8 cellular contexts compared by ENCODE assay signal in the genomic region with DNA sequence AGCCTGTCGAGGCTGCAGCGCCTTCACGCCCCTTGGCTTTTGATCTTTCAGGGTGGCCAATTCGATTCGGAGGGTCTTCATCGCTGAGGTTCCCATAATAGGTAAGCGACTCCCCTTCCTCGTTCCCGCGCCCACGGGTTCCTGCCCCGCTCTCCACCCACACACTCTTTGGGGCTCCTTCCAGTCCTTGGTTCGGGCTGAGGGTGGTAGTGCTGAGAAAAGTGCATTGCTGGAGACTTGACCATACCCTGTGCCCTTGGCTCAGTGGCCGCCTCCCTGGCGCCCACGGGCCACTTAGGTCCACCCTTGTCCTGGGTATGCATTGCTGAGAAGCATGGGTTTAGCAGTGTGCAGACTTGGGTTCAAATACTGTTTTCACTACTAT. TPM values are rescaled to one million over a fixed set of nuclear protein-coding genes. Genes with fewer than 3 reads are reported as not detected.
DNase-seq lines count a peak whose midpoint lies in the region; ATAC-seq, FAIRE-seq and TF ChIP-seq lines count a peak whose summit lies in the region.

No MANE protein-coding gene starts in this region.

- H4K5ac ChIP-seq in IMR-90 (ENCODE audit: low read depth, low read length) = peak overlapping the region; percentile 44

- dilution Hi-C loops in IMR-90 (cut with HindIII; ENCODE audit: low sequenced_read_pairs, unreplicated experiment) = no loop called here

- H3K18ac ChIP-seq in IMR-90 (ENCODE audit: low read depth, low read length) = no peak overlapping the region

- no peak overlapping the region for H2BK15ac ChIP-seq in IMR-90 (ENCODE audit: low read depth, low read length)

- no peak overlapping the region for H2BK120ac ChIP-seq in IMR-90 (ENCODE audit: low read depth, low read length)

- H3K4me3 ChIP-seq in IMR-90 (ENCODE audit: insufficient read depth, low read depth, low read length) (peak overlapping the region; percentile 81), bronchial epithelial cell (ENCODE audit: low read depth, low read length) (peak overlapping the region; percentile 67), mesodermal cell (ENCODE audit: extremely low read depth, insufficient read depth, low read length, poor library complexity, severe bottlenecking) (peak overlapping the region; percentile 78)

- peak overlapping the region; percentile 98 for H3K9ac ChIP-seq in IMR-90 (ENCODE audit: low read depth, low read length)

- H3K27ac ChIP-seq in IMR-90 (ENCODE audit: insufficient read depth, low read length) = peak overlapping the region; percentile 64
- H3K27ac ChIP-seq in mesodermal cell (ENCODE audit: low read depth, low read length, severe bottlenecking) = peak overlapping the region; percentile 23

- H3K4ac ChIP-seq in IMR-90 (ENCODE audit: low read depth, low read length) = peak overlapping the region; percentile 78

- H3K27me3 ChIP-seq in IMR-90 (ENCODE audit: control insufficient read depth, insufficient read depth, low read length) (no peaks in the 10 kb centered on the region), bronchial epithelial cell (ENCODE audit: control insufficient read depth, insufficient read depth, low read length) (no peaks in the 10 kb centered on the region)

- H4K91ac ChIP-seq in IMR-90 (ENCODE audit: insufficient read depth, low read depth, low read length) = peak overlapping the region; percentile 23; the same call in 1 of the 2 replicates

- FAIRE-seq in bronchial epithelial cell (lab: Jason Lieb, UNC) = no peak
- FAIRE-seq in RCC 7860 (lab: Jason Lieb, UNC) = no peak

- H3K9me3 Mint-ChIP-seq in Calu3 (ENCODE audit: low read depth, unreplicated experiment) = no peaks in the 10 kb centered on the region

- H2AFZ ChIP-seq in IMR-90 (replicated peaks; ENCODE audit: low read length, poor library complexity) = peak overlapping the region; percentile 95

- peaks cover 39% of the 10 kb centered on the region for H3K36me3 ChIP-seq in IMR-90 (ENCODE audit: control insufficient read depth, insufficient read depth, low read length)
- H3K36me3 ChIP-seq in bronchial epithelial cell (ENCODE audit: control insufficient read depth, insufficient read depth, low read length) = peaks cover 26% of the 10 kb centered on the region
- peaks cover 72% of the 10 kb centered on the region for H3K36me3 ChIP-seq in mesodermal cell (ENCODE audit: control insufficient read depth, insufficient read depth, low read length)

- peaks cover 15% of the 10 kb centered on the region for H3K4me1 Mint-ChIP-seq in Calu3 (ENCODE audit: low read depth, unreplicated experiment)

- H3K9me3 ChIP-seq in IMR-90 (ENCODE audit: control insufficient read depth, insufficient read depth, low read length) = no peaks in the 10 kb centered on the region
- no peaks in the 10 kb centered on the region for H3K9me3 ChIP-seq in mesodermal cell (ENCODE audit: control insufficient read depth, low read length)

- peak overlapping the region; percentile 4 for H2BK5ac ChIP-seq in IMR-90 (ENCODE audit: low read depth, low read length, poor library complexity, severe bottlenecking)

- H3K79me1 ChIP-seq in IMR-90 (ENCODE audit: low read depth in 1 of 2, low read length in 2 of 2) = peaks cover 13 to 39% of the 10 kb centered on the region in 2 experiments

- H3K27ac Mint-ChIP-seq in Calu3 (ENCODE audit: unreplicated experiment) = peak overlapping the region; percentile 68

- BruUV-seq in Calu3 (replicated peaks; lab: Mats Ljungman, UMichigan) (no TSS peak), IMR-90 (replicated peaks; lab: Mats Ljungman, UMichigan) (no TSS peak)

- H3K56ac ChIP-seq in IMR-90 (ENCODE audit: extremely low read depth, insufficient read depth, low read length) = peak overlapping the region; percentile 54

- intact Hi-C loops in Calu3 (cut with micrococcal nuclease; ENCODE audit: unreplicated experiment) = no loop called here
- intact Hi-C loops in IMR-90 (cut with micrococcal nuclease) = loop anchor here (1.0 kb wide), 1 partner anchor 56 kb away; no protein-coding TSS in a partner anchor

- DNase-seq in Calu3 (no peak), IMR-90 (no peak), bronchial epithelial cell (ENCODE audit: low read depth) (no peak), SIG-M5 (lab: John Stamatoyannopoulos, UW) (no peak), RCC 7860 (ENCODE audit: low spot score) (no peak), NCI-H146 (lab: John Stamatoyannopoulos, UW) (no peak)

- TF ChIP-seq POLR2A in IMR-90 (IDR thresholded peaks at IDR 0.05; ENCODE audit: low read depth, low read length) = no peak

- POLR2A ChIA-PET in IMR-90 (lab: Charles Lee; ENCODE audit: unreplicated experiment) = no interaction called here

- no CpG with 5 or more reads among the region's 16 CpGs for WGBS in IMR-90 (ENCODE audit: extremely low coverage in 2 of 2, insufficient read length in 1 of 2), 2 experiments
- 2% methylated on average over 12 to 15 of the region's 16 CpGs for WGBS in mesodermal cell (ENCODE audit: insufficient coverage in 2 of 2), 2 experiments

- TF ChIP-seq CTCF in Calu3 (IDR thresholded peaks at IDR 0.05; ENCODE audit: unreplicated experiment) (no peak), IMR-90 (conservative IDR thresholded peaks at IDR 0.05; ENCODE audit: low read depth, low read length) (no peak), bronchial epithelial cell (IDR thresholded peaks at IDR 0.05; ENCODE audit: insufficient read depth, low read length, severe bottlenecking) (no peak)

- no peak overlapping the region for H2BK20ac ChIP-seq in IMR-90 (ENCODE audit: low read depth, low read length)

- H2AK9ac ChIP-seq in IMR-90 (replicated peaks; ENCODE audit: low read depth, low read length, poor library complexity) = peak overlapping the region; percentile 93

- CTCF ChIA-PET in Calu3 (lab: Charles Lee) (interaction anchor here (0.5 to 1.6 kb wide), 6 partner anchors 8 to 233 kb away, joined by 3 to 12 read pairs (median 4); a partner anchor contains a TSS), IMR-90 (lab: Yijun Ruan, JAX) (interaction anchor here (0.5 to 1.2 kb wide), 5 partner anchors 10 to 168 kb away, joined by 3 to 6 read pairs (median 4); a partner anchor contains a TSS)

- no peaks in the 10 kb centered on the region for H3K27me3 Mint-ChIP-seq in Calu3 (ENCODE audit: unreplicated experiment)

- H4K20me1 ChIP-seq in IMR-90 (ENCODE audit: insufficient read depth, low read length) = peaks cover 9% of the 10 kb centered on the region; the same call in 1 of the 2 replicates

- no peak for TF ChIP-seq RAD21 in IMR-90 (IDR thresholded peaks at IDR 0.05; ENCODE audit: low read length)

- in situ Hi-C loops in IMR-90 (cut with MboI; ENCODE audit: low sequenced_read_pairs) = no loop called here

- peak overlapping the region; percentile 79 for H3K4me3 Mint-ChIP-seq in Calu3 (ENCODE audit: low read depth, unreplicated experiment)

- H3K36me3 Mint-ChIP-seq in Calu3 (ENCODE audit: insufficient read depth, unreplicated experiment) = peaks cover 38% of the 10 kb centered on the region

- peak overlapping the region; percentile 76; the same call in 1 of the 2 replicates for H2AK5ac ChIP-seq in IMR-90 (ENCODE audit: low read depth, low read length)

- no peaks in the 10 kb centered on the region for H3K9me1 ChIP-seq in IMR-90 (ENCODE audit: insufficient read depth, low read length)

- H3K4me1 ChIP-seq in IMR-90 (ENCODE audit: control insufficient read depth, insufficient read depth, low read length) = peaks cover 4% of the 10 kb centered on the region
- peaks cover 14% of the 10 kb centered on the region for H3K4me1 ChIP-seq in mesodermal cell (ENCODE audit: control insufficient read depth, insufficient read depth, low read length, poor library complexity, severe bottlenecking)

- peak overlapping the region; percentile 12 for H3K14ac ChIP-seq in IMR-90 (replicated peaks; ENCODE audit: low read depth, low read length)

- H3K4me2 ChIP-seq in IMR-90 (ENCODE audit: low read depth, low read length) = peak overlapping the region; percentile 99

- ATAC-seq in IMR-90 (ENCODE audit: low read depth) (peak; percentile 48), GM21786 (IDR thresholded peaks at IDR 0.05; ENCODE audit: unreplicated experiment) (no peak)

- H3K23ac ChIP-seq in IMR-90 (ENCODE audit: low read depth, low read length) = peak overlapping the region; percentile 67; the same call in 1 of the 2 replicates

- peak overlapping the region; percentile 54 to 88; a peak in 2 of 4 replicates for H4K8ac ChIP-seq in IMR-90 (ENCODE audit: low read depth in 2 of 2, low read length in 2 of 2)

RNA-seq across cellular contexts. Expression of a gene that starts 0.5 kb away (rescaled TPM):
- 69.4 and 80.0 TPM in 2 replicates for total RNA-seq in Calu3 (2022)
- 188 and 340 TPM in 2 replicates for total RNA-seq in IMR-90 (2012; rRNA removed)
- polyA plus RNA-seq in IMR-90 (2012; rRNA removed) = 136 and 137 TPM in 2 replicates
- polyA plus RNA-seq in IMR-90 (2012; cell fraction: cytosol; rRNA removed) = 149 and 181 TPM in 2 replicates
- polyA plus RNA-seq in IMR-90 (2012; cell fraction: nucleus; rRNA removed; ENCODE audit: low replicate concordance) = 110 and 114 TPM in 2 replicates
- total RNA-seq in bronchial epithelial cell = 78.7 and 82.1 TPM in 2 replicates
- polyA plus RNA-seq in mesodermal cell (2013, experiment 1 of 2) = 107 TPM
- polyA plus RNA-seq in mesodermal cell (2013, experiment 2 of 2) = 90.5 TPM

RNA-seq across cellular contexts. Expression of a gene that starts 15.7 kb away (rescaled TPM):
- 75.9 and 77.7 TPM in 2 replicates for total RNA-seq in Calu3 (2022)
- 50.0 and 57.9 TPM in 2 replicates for total RNA-seq in IMR-90 (2012; rRNA removed)
- polyA plus RNA-seq in IMR-90 (2012; rRNA removed) = 56.1 and 58.5 TPM in 2 replicates
- polyA plus RNA-seq in IMR-90 (2012; cell fraction: cytosol; rRNA removed) = 43.0 and 87.4 TPM in 2 replicates
- 64.7 and 84.2 TPM in 2 replicates for polyA plus RNA-seq in IMR-90 (2012; cell fraction: nucleus; rRNA removed; ENCODE audit: low replicate concordance)
- 59.5 and 88.7 TPM in 2 replicates for total RNA-seq in bronchial epithelial cell
- 32.8 TPM for polyA plus RNA-seq in mesodermal cell (2013, experiment 1 of 2)
- polyA plus RNA-seq in mesodermal cell (2013, experiment 2 of 2) = 34.7 TPM

RNA-seq across cellular contexts. Expression of a gene that starts 15.8 kb away (rescaled TPM):
- total RNA-seq in Calu3 (2022) = 76.6 and 77.2 TPM in 2 replicates
- total RNA-seq in IMR-90 (2012; rRNA removed) = 42.2 and 47.7 TPM in 2 replicates
- 40.2 and 41.6 TPM in 2 replicates for polyA plus RNA-seq in IMR-90 (2012; rRNA removed)
- 17.0 and 37.1 TPM in 2 replicates for polyA plus RNA-seq in IMR-90 (2012; cell fraction: cytosol; rRNA removed)
- polyA plus RNA-seq in IMR-90 (2012; cell fraction: nucleus; rRNA removed; ENCODE audit: low replicate concordance) = 17.1 and 40.4 TPM in 2 replicates
- total RNA-seq in bronchial epithelial cell = 71.3 and 81.2 TPM in 2 replicates
- polyA plus RNA-seq in mesodermal cell (2013, experiment 1 of 2) = 64.5 TPM
- 59.6 TPM for polyA plus RNA-seq in mesodermal cell (2013, experiment 2 of 2)

RNA-seq across cellular contexts. Expression of a gene that starts 23.3 kb away (rescaled TPM):
- total RNA-seq in Calu3 (2022) = 23.0 and 34.7 TPM in 2 replicates
- 20.3 and 22.0 TPM in 2 replicates for total RNA-seq in IMR-90 (2012; rRNA removed)
- polyA plus RNA-seq in IMR-90 (2012; rRNA removed) = 25.9 and 30.1 TPM in 2 replicates
- polyA plus RNA-seq in IMR-90 (2012; cell fraction: cytosol; rRNA removed) = 18.4 and 29.8 TPM in 2 replicates
- polyA plus RNA-seq in IMR-90 (2012; cell fraction: nucleus; rRNA removed; ENCODE audit: low replicate concordance) = 50.8 and 77.6 TPM in 2 replicates
- 17.6 and 23.7 TPM in 2 replicates for total RNA-seq in bronchial epithelial cell
- 710 TPM for polyA plus RNA-seq in mesodermal cell (2013, experiment 1 of 2)
- polyA plus RNA-seq in mesodermal cell (2013, experiment 2 of 2) = 670 TPM

RNA-seq across cellular contexts. Expression of a gene that starts 58.4 kb away (rescaled TPM):
- total RNA-seq in Calu3 (2022) = not detected in 2 replicates
- total RNA-seq in IMR-90 (2012; rRNA removed) = not detected in 2 replicates
- not detected in 2 replicates for polyA plus RNA-seq in IMR-90 (2012; rRNA removed)
- not detected in 2 replicates for polyA plus RNA-seq in IMR-90 (2012; cell fraction: cytosol; rRNA removed)
- not detected in 2 replicates for polyA plus RNA-seq in IMR-90 (2012; cell fraction: nucleus; rRNA removed; ENCODE audit: low replicate concordance)
- not detected in 2 replicates for total RNA-seq in bronchial epithelial cell
- not detected for polyA plus RNA-seq in mesodermal cell (2013, experiment 1 of 2)
- not detected for polyA plus RNA-seq in mesodermal cell (2013, experiment 2 of 2)
